ENCODE assay signal across 20 cellular contexts in the genomic region with DNA sequence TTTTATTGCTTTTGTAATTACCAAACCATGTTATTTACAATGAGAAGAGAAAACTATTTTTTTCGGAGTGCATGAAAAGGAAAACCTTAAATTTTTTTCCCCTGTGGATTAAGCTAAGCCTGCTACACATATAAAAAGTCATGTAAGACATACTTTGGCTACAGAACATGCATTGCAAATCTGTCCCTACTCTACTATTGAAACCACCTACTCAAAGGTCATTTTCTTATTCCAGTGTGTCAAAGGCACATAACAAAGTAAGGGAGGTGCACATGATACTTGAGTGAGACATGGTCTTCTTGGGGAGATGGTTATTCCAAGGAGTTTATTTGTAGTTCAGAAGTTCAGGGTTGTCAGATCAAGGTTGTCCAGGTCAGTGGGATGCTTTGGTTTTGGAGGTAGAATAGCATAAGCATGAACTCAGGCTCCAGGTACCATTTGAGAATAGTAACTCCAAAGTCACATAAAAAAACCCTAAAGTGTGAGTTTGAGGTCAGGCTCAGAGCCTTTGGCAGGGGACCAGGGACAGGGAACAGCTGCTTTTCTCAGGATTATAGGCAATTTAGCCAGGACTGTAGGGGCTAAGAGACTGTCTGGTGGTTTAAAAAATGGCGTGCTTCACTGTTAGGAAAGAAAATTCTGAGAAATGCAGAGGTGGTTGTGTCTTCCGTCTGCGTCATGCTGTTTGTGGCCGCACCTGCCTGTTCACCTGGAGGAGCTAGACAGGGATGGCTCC. TPM values are rescaled to one million over a fixed set of nuclear protein-coding genes. Genes with fewer than 3 reads are reported as not detected.
DNase-seq lines count a peak whose midpoint lies in the region; ATAC-seq, FAIRE-seq and TF ChIP-seq lines count a peak whose summit lies in the region.
"Had no signal": no experiment of that assay in that cellular context is flagged by ENCODE, and none has a peak within 500 bp of the region (broad histone marks: within the 10 kb centered on the region; RNA-seq: fewer than 3 reads in every experiment).

No MANE protein-coding gene starts in this region.

- H3K9me3 Mint-ChIP-seq in endodermal cell (no peaks in the 10 kb centered on the region), nephron (no peaks in the 10 kb centered on the region)

- H3K36me3 Mint-ChIP-seq in endodermal cell (ENCODE audit: low read depth) (peaks cover 53% of the 10 kb centered on the region), nephron (ENCODE audit: low read depth) (peaks cover 52% of the 10 kb centered on the region)
- H3K36me3 Mint-ChIP-seq: CD14-positive monocyte had no signal

- H3K27ac ChIP-seq in HEK293 (ENCODE audit: extremely low read depth, low read depth, low read length) = no peak overlapping the region
- no peak overlapping the region for H3K27ac ChIP-seq in endodermal cell (ENCODE audit: low read depth, low read length)
- H3K27ac ChIP-seq in mammary epithelial cell (ENCODE audit: insufficient read depth, low read depth, low read length) = no peak overlapping the region
- H3K27ac ChIP-seq: HL-60 had no signal

- H3K9ac ChIP-seq in endodermal cell (ENCODE audit: extremely low read depth, low read length, poor library complexity, severe bottlenecking) = no peak overlapping the region
- H3K9ac ChIP-seq in mammary epithelial cell (ENCODE audit: insufficient read depth, low read length) = no peak overlapping the region
- H3K9ac ChIP-seq: SK-N-SH had no signal

- H3K27me3 Mint-ChIP-seq in endodermal cell (ENCODE audit: insufficient read depth) = no peaks in the 10 kb centered on the region
- H3K27me3 Mint-ChIP-seq in nephron (ENCODE audit: low read depth) = no peaks in the 10 kb centered on the region

- H4K20me1 ChIP-seq in mammary epithelial cell (ENCODE audit: insufficient read depth, low read length) = no peaks in the 10 kb centered on the region

- H3K9me3 ChIP-seq in HEK293 (ENCODE audit: control insufficient read depth, insufficient read depth, low read depth, low read length) = no peaks in the 10 kb centered on the region
- H3K9me3 ChIP-seq in endodermal cell (ENCODE audit: control insufficient read depth, low read length) = peaks cover 10% of the 10 kb centered on the region
- no peaks in the 10 kb centered on the region for H3K9me3 ChIP-seq in mammary epithelial cell (replicated peaks; ENCODE audit: insufficient read depth, low read length)
- H3K9me3 ChIP-seq: SK-N-SH had no signal

- no TSS peak for BruUV-seq in mammary epithelial cell (replicated peaks; lab: Mats Ljungman, UMichigan)

- no peak for ATAC-seq in GM18909 (IDR thresholded peaks at IDR 0.05; ENCODE audit: poor library complexity, unreplicated experiment)
- ATAC-seq: K562 had no signal

- H3K36me3 ChIP-seq in HEK293 (ENCODE audit: control insufficient read depth in 2 of 2, insufficient read depth in 1 of 2, low read length in 2 of 2) (peaks cover 0 to 3% of the 10 kb centered on the region in 2 experiments; a peak in 1 of 3 replicates), endodermal cell (ENCODE audit: control insufficient read depth, insufficient read depth, low read length) (peaks cover 76% of the 10 kb centered on the region), mammary epithelial cell (ENCODE audit: insufficient read depth, low read length) (no peaks in the 10 kb centered on the region)

- peak; percentile 67 for FAIRE-seq in D721Med (lab: Jason Lieb, UNC)
- FAIRE-seq: H54, K562 had no signal

- H3K27ac Mint-ChIP-seq in endodermal cell (peak overlapping the region; percentile 16), nephron (peak overlapping the region; percentile 57 to 81 (median 66))
- H3K27ac Mint-ChIP-seq: CD14-positive monocyte had no signal

- peaks cover 20% of the 10 kb centered on the region for H3K79me2 ChIP-seq in mammary epithelial cell (ENCODE audit: insufficient read depth, low read length)

- WGBS in endodermal cell (ENCODE audit: insufficient coverage in 1 of 2, insufficient read length in 1 of 2), 2 experiments = 90 to 92% methylated on average over 5 of the region's 5 CpGs
- WGBS in mammary epithelial cell (ENCODE audit: low coverage, missing lambda C conversion rate) = 98% methylated on average over 5 of the region's 5 CpGs

- no peaks in the 10 kb centered on the region for H3K27me3 ChIP-seq in endodermal cell (ENCODE audit: control insufficient read depth, insufficient read depth, low read length, poor library complexity, severe bottlenecking)
- H3K27me3 ChIP-seq in mammary epithelial cell (ENCODE audit: insufficient read depth, low read length) = no peaks in the 10 kb centered on the region

- H3K4me3 ChIP-seq in HEK293 (ENCODE audit: low read depth, low read length) = no peak overlapping the region
- no peak overlapping the region for H3K4me3 ChIP-seq in endodermal cell (ENCODE audit: low read length)
- no peak overlapping the region for H3K4me3 ChIP-seq in mammary epithelial cell (replicated peaks in 1 of 3; ENCODE audit: insufficient read depth in 1 of 3, low read depth in 2 of 3, low read length in 3 of 3)
- H3K4me3 ChIP-seq: K562 had no signal

- dilution Hi-C loops in mammary epithelial cell (cut with HindIII; ENCODE audit: low sequenced_read_pairs) = no loop called here

- H3K4me1 ChIP-seq in HEK293 (ENCODE audit: control insufficient read depth, insufficient read depth, low read length) (0 out of 2 replicates have a peak, but pooled peaks cover 3% of the 10 kb centered on the region), endodermal cell (ENCODE audit: control insufficient read depth, insufficient read depth, low read length) (peaks cover 10% of the 10 kb centered on the region), mammary epithelial cell (ENCODE audit: insufficient read depth, low read length) (no peaks in the 10 kb centered on the region)

- intact Hi-C loops in mammary epithelial cell (cut with micrococcal nuclease) = no loop called here

- TF ChIP-seq CTCF in D721Med (IDR thresholded peaks at IDR 0.05; ENCODE audit: insufficient read depth, missing control alignments) = no peak
- no peak for TF ChIP-seq CTCF in HEK293 (tag by site-specific recombination; IDR thresholded peaks at IDR 0.05)
- TF ChIP-seq CTCF in endodermal cell (conservative IDR thresholded peaks at IDR 0.05) = no peak
- TF ChIP-seq CTCF in nephron (IDR thresholded peaks at IDR 0.05; ENCODE audit: unreplicated experiment in 3 of 3) = no peak
- no peak for TF ChIP-seq CTCF in mammary epithelial cell (conservative IDR thresholded peaks at IDR 0.05 in 1 of 2, IDR thresholded peaks at IDR 0.05 in 1 of 2; ENCODE audit: extremely low read depth in 1 of 2, insufficient read depth in 1 of 2, low read depth in 1 of 2, low read length in 2 of 2)

- H3K4me1 Mint-ChIP-seq in endodermal cell (peaks cover 24% of the 10 kb centered on the region), nephron (peaks cover 45% of the 10 kb centered on the region)
- H3K4me1 Mint-ChIP-seq: CD14-positive monocyte had no signal

- in situ Hi-C loops in mammary epithelial cell (cut with MboI; ENCODE audit: low sequenced_read_pairs in 2 of 2) = no loop called here

- CTCF ChIA-PET in HEK293 (lab: Yijun Ruan, JAX) (interaction anchor here (0.7 to 0.9 kb wide), 2 partner anchors 11 to 47 kb away, joined by 3 read pairs; no protein-coding TSS in a partner anchor), mammary epithelial cell (lab: Charles Lee; ENCODE audit: low non-redundant PET) (no interaction called here)

- no peak overlapping the region for H3K4me2 ChIP-seq in mammary epithelial cell (ENCODE audit: insufficient read depth, low read depth, low read length)
- H3K4me2 ChIP-seq: SK-N-SH had no signal

- DNase-seq in D721Med (ENCODE audit: insufficient read length, low spot score) = no peak
- DNase-seq in endodermal cell = no peak
- no peak for DNase-seq in NCI-H1694 (lab: John Stamatoyannopoulos, UW)
- DNase-seq in mammary epithelial cell = no peak
- DNase-seq: ACHN, AML-193, COR-L47, DMS53, NCI-H1417 treated with DMSO at 0.1 percent for 48 hours, NCI-H2029, NCI-H446 treated with DMSO at 0.1 percent for 48 hours, NCI-H748 treated with DMSO at 0.1 percent for 48 hours, SK-N-SH had no signal

- H3K4me3 Mint-ChIP-seq in endodermal cell = no peak overlapping the region
- no peak overlapping the region for H3K4me3 Mint-ChIP-seq in nephron
- H3K4me3 Mint-ChIP-seq: CD14-positive monocyte had no signal

- no peak overlapping the region for H2AFZ ChIP-seq in mammary epithelial cell (ENCODE audit: low read depth, low read length)

- POLR2A ChIA-PET in HEK293 (lab: Yijun Ruan, JAX) = no interaction called here

TF ChIP-seq in HEK293, 187 proteins besides CTCF, POLR2A, EP300 and RAD21 (continues in another document):
- no peak for TF ChIP-seq ZNF560 (tag by site-specific recombination; IDR thresholded peaks at IDR 0.05; ENCODE audit: borderline replicate concordance)
- no peak for TF ChIP-seq ZNF571 (tag by site-specific recombination; IDR thresholded peaks at IDR 0.05)
- TF ChIP-seq, protein P1, sequence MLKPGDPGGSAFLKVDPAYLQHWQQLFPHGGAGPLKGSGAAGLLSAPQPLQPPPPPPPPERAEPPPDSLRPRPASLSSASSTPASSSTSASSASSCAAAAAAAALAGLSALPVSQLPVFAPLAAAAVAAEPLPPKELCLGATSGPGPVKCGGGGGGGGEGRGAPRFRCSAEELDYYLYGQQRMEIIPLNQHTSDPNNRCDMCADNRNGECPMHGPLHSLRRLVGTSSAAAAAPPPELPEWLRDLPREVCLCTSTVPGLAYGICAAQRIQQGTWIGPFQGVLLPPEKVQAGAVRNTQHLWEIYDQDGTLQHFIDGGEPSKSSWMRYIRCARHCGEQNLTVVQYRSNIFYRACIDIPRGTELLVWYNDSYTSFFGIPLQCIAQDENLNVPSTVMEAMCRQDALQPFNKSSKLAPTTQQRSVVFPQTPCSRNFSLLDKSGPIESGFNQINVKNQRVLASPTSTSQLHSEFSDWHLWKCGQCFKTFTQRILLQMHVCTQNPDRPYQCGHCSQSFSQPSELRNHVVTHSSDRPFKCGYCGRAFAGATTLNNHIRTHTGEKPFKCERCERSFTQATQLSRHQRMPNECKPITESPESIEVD (tag by site-specific recombination; IDR thresholded peaks at IDR 0.05) = peak; percentile 52

RNA-seq across cellular contexts. Expression of a gene that starts 15.4 kb away (rescaled TPM):
- total RNA-seq in endodermal cell (100 to 1,000 TPM; 237 to 319 TPM), mammary epithelial cell (10 to 100 TPM; 27.5 to 42.8 TPM)
- 114 TPM for polyA plus RNA-seq in endodermal cell (2013, experiment 1 of 2)
- polyA plus RNA-seq in endodermal cell (2013, experiment 2 of 2) = 116 TPM
- 16.9 TPM for polyA plus RNA-seq in mammary epithelial cell
- polyA minus RNA-seq in mammary epithelial cell = 37.5 TPM

RNA-seq across cellular contexts. Expression of a gene that starts 18.7 kb away (rescaled TPM):
- total RNA-seq in endodermal cell = not detected
- not detected for polyA plus RNA-seq in endodermal cell (2013, experiment 1 of 2)
- polyA plus RNA-seq in endodermal cell (2013, experiment 2 of 2) = not detected
- total RNA-seq in mammary epithelial cell = not detected
- not detected for polyA plus RNA-seq in mammary epithelial cell
- not detected for polyA minus RNA-seq in mammary epithelial cell
- total RNA-seq: K562 had no signal
- polyA plus RNA-seq: CD14-positive monocyte, SK-N-SH had no signal

Comparison
In these comparisons a context has a peak if more than half of its experiments do, and no peak if none do; other contexts are left out.
1. RNA of a gene that starts 15.4 kb away (total RNA-seq): 237 to 319 TPM in endodermal cell; 27.5 to 42.8 TPM in mammary epithelial cell; every median in the first group is over 4 times any median in the second.